Comparison of ENCODE assay signal across 4 cellular contexts in the genomic region with DNA sequence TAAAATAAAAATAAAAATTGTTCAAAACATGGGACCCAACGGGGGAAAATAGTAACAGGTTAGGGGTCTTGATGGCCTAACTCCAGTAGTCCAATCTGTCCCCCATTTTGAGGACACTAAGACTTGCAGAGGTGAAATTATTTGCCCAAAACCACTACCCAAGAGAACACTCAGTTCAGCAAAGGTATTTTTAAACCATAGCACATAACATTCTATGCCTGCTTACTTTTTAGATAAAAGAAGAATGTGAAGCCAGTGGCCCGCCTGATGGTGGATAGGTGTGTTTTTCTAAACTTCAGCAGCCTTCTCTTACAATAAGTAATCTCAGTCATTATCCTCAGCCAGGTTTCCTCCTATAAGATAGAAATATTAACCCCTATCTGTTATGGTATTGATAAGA.
"Had no signal": no experiment of that assay in that cellular context is flagged by ENCODE, and none has a peak within 500 bp of the region (broad histone marks: within the 10 kb centered on the region; RNA-seq: fewer than 3 reads in every experiment).

No MANE protein-coding gene starts in this region.

- H3K4me3 ChIP-seq: K562 had no signal

- H3K27ac ChIP-seq: HL-60 had no signal

- ATAC-seq: HepG2, K562 had no signal

- DNase-seq: IMR-90 had no signal
